ENCODE assay signal across 18 cellular contexts in genomic region chr7:16991551-16991950, GRCh38.
DNase-seq lines count a peak whose midpoint lies in the region; ATAC-seq and TF ChIP-seq lines count a peak whose summit lies in the region.
"Had no signal": no experiment of that assay in that cellular context is flagged by ENCODE, and none has a peak within 500 bp of the region (broad histone marks: within the 10 kb centered on the region; RNA-seq: fewer than 3 reads in every experiment).

No MANE protein-coding gene starts in this region.

- in situ Hi-C loops in Panc1 (cut with HindIII; ENCODE audit: low pct_unique_long_range_greater_than_20kb, low sequenced_read_pairs): no loop called here

- H3K4me1 Mint-ChIP-seq in osteocyte (ENCODE audit: unreplicated experiment): peaks cover 46% of the 10 kb centered on the region
- H3K4me1 Mint-ChIP-seq: CD4-positive, alpha-beta memory T cell had no signal

- H3K27me3 Mint-ChIP-seq in osteocyte (ENCODE audit: unreplicated experiment): no peaks in the 10 kb centered on the region
- H3K27me3 Mint-ChIP-seq: CD4-positive, alpha-beta memory T cell had no signal

- peak overlapping the region; percentile 86 for H3K4me3 Mint-ChIP-seq in osteocyte (ENCODE audit: unreplicated experiment)
- H3K4me3 Mint-ChIP-seq: CD4-positive, alpha-beta memory T cell had no signal

- no peaks in the 10 kb centered on the region for H3K36me3 ChIP-seq in Panc1 (ENCODE audit: control insufficient read depth, insufficient read depth, low read length)

- ATAC-seq in Panc1: peak; percentile 41; the same call in 1 of the 2 replicates
- no peak for ATAC-seq in HG03095 (IDR thresholded peaks at IDR 0.05; ENCODE audit: unreplicated experiment)
- ATAC-seq in HG02678 (IDR thresholded peaks at IDR 0.05; ENCODE audit: unreplicated experiment): no peak
- ATAC-seq: HCT116 had no signal

- peak overlapping the region; percentile 94 for H3K27ac Mint-ChIP-seq in osteocyte (ENCODE audit: unreplicated experiment)
- H3K27ac Mint-ChIP-seq: CD4-positive, alpha-beta memory T cell had no signal

- H3K27ac ChIP-seq in Panc1 (ENCODE audit: low read length): no peak overlapping the region; the same call in 1 of the 2 replicates
- H3K27ac ChIP-seq: HL-60 had no signal

- no peak for TF ChIP-seq CTCF in Panc1 (IDR thresholded peaks at IDR 0.05)
- TF ChIP-seq CTCF in osteocyte (IDR thresholded peaks at IDR 0.05): no peak

- H3K4me1 ChIP-seq in Panc1 (ENCODE audit: control insufficient read depth, insufficient read depth, low read length): peaks cover 16% of the 10 kb centered on the region; the same call in 1 of the 2 replicates

- no peaks in the 10 kb centered on the region for H3K9me3 Mint-ChIP-seq in osteocyte (ENCODE audit: unreplicated experiment)

- intact Hi-C loops in Panc1 (cut with micrococcal nuclease; ENCODE audit: unreplicated experiment): no loop called here

- CTCF ChIA-PET in Panc1 (lab: Charles Lee): no interaction called here

- H3K36me3 Mint-ChIP-seq in osteocyte (ENCODE audit: unreplicated experiment): peaks cover 12% of the 10 kb centered on the region
- H3K36me3 Mint-ChIP-seq: CD4-positive, alpha-beta memory T cell had no signal

- POLR2A ChIA-PET in Panc1 (lab: Charles Lee): no interaction called here

- BruUV-seq in Panc1 (replicated peaks; lab: Mats Ljungman, UMichigan): no TSS peak

- H3K9me3 ChIP-seq in Panc1 (ENCODE audit: control insufficient read depth, insufficient read depth, low read depth, low read length): no peaks in the 10 kb centered on the region
- H3K9me3 ChIP-seq: SK-N-SH had no signal

- H3K4me3 ChIP-seq in Panc1 (ENCODE audit: low read depth in 2 of 2, low read length in 2 of 2): no peak overlapping the region

- no peaks in the 10 kb centered on the region for H3K27me3 ChIP-seq in Panc1 (ENCODE audit: control insufficient read depth, insufficient read depth, low read length)

- peak; percentile 50 for DNase-seq in H4 (ENCODE audit: low spot score)
- DNase-seq in Panc1 (ENCODE audit: low read depth, low spot score): no peak
- peak; percentile 36 for DNase-seq in fibroblast of gingiva (ENCODE audit: low read depth)
- DNase-seq in osteocyte (ENCODE audit: extremely low spot score, unreplicated experiment): no peak
- no peak for DNase-seq in COR-L47 (lab: John Stamatoyannopoulos, UW)
- DNase-seq in occipital lobe (lab: John Stamatoyannopoulos, UW): no peak
- DNase-seq: CD4-positive, alpha-beta memory T cell; DMS79 treated with DMSO at 0.1 percent for 48 hours; NCI-H1092; NCI-H146; NCI-H2081; NCI-H510A; SHP77; SK-N-SH had no signal

Comparison
In these comparisons a context has a peak if more than half of its experiments do, and no peak if none do; other contexts are left out.
1. DNase-seq: peak in H4 (single experiment) and fibroblast of gingiva (single experiment); none in Panc1 (single experiment), osteocyte (single experiment), COR-L47 (single experiment) and occipital lobe (single experiment).